ENCODE assay signal across 8 cellular contexts in the genomic region with DNA sequence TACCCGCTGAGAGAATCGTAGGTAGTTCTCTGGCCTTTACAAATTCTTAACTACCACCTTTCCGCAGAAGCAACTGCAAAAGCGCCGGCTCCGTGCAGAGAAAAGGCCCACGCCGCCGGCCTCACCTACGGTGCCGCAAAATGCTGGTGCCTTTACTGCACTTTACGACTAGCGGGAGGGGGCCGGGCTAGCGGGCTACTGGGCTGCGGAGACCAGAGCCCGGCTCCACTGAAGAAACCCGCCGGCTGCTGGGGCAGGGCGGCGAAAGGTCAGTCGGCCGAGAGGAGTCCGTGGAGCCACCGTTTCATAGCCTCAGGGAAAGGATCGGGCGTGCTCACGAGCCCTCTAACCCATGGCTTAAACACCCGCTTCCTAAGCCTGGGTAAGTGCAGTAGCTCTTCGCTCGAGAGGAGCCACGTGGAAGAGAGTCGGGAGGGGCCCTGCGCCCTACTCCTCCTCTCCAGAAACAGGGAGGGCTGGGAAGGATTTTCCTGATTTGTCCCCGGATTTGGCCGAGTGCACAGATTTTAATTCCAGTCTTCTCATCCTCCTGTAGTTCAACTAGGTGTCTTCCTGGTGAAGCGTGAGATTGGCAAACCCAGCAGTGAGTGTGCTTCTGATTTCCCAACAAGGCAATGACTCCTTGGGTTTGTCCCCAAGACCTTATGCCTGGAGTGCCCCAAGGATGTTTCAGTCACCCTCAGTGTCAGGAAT. TPM values are rescaled to one million over a fixed set of nuclear protein-coding genes. Genes with fewer than 3 reads are reported as not detected.
DNase-seq lines count a peak whose midpoint lies in the region; ATAC-seq and TF ChIP-seq lines count a peak whose summit lies in the region.

A gene with protein sequence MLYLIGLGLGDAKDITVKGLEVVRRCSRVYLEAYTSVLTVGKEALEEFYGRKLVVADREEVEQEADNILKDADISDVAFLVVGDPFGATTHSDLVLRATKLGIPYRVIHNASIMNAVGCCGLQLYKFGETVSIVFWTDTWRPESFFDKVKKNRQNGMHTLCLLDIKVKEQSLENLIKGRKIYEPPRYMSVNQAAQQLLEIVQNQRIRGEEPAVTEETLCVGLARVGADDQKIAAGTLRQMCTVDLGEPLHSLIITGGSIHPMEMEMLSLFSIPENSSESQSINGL (minus strand): TSS at position 105 of the 714 bp plus-strand sequence. CDS start 341 bp downstream, outside the sequence.

- H2AFZ ChIP-seq in hepatocyte, result peak within 1 kb of the TSS; percentile 85

- H3K4me3 ChIP-seq in astrocyte of the cerebellum (ENCODE audit: low read depth, low read length) (peak within 1 kb of the TSS; percentile 55), hepatocyte (peak within 1 kb of the TSS; percentile 72)

- peak; percentile 86 for ATAC-seq in GM18498 (IDR thresholded peaks at IDR 0.05; ENCODE audit: unreplicated experiment)
- ATAC-seq in HG02884 (IDR thresholded peaks at IDR 0.05; ENCODE audit: unreplicated experiment), result peak; percentile 67

- H3K4me2 ChIP-seq in hepatocyte, result peak within 1 kb of the TSS; percentile 89

- H3K27me3 ChIP-seq in hepatocyte, result no peaks in the 10 kb centered on the region

- H3K79me2 ChIP-seq in hepatocyte, result peaks cover 25% of the 10 kb centered on the region

- no peaks in the 10 kb centered on the region for H4K20me1 ChIP-seq in hepatocyte (ENCODE audit: insufficient read depth, poor library complexity, severe bottlenecking)

- H3K9me3 ChIP-seq in hepatocyte (ENCODE audit: low read depth), result no peaks in the 10 kb centered on the region

- in situ Hi-C loops in astrocyte of the cerebellum (cut with HindIII; ENCODE audit: low sequenced_read_pairs), result no loop called here

- H3K27ac ChIP-seq in hepatocyte, result peak within 1 kb of the TSS; percentile 88

- WGBS in hepatocyte (ENCODE audit: low lambda C conversion rate, missing lambda C conversion rate), result 1% methylated on average over 37 of the region's 37 CpGs

- no peaks in the 10 kb centered on the region for H3K9me2 ChIP-seq in hepatocyte (replicated peaks; ENCODE audit: insufficient read depth)

- peak; percentile 24 for DNase-seq in NCI-H187 treated with DMSO at 0.1 percent for 48 hours (lab: John Stamatoyannopoulos, UW)
- DNase-seq in T-helper 22 cell (ENCODE audit: low read depth), result peak; percentile 73
- peak; percentile 72 for DNase-seq in astrocyte of the cerebellum (ENCODE audit: low read depth)
- DNase-seq in hepatocyte (ENCODE audit: low spot score), result peak; percentile 93
- peak; percentile 78 for DNase-seq in renal cortical epithelial cell (ENCODE audit: low read depth)
- DNase-seq in cortex of kidney (lab: John Stamatoyannopoulos, UW), result no peak

- no peaks in the 10 kb centered on the region for H3K36me3 ChIP-seq in hepatocyte (replicated peaks; ENCODE audit: insufficient read depth, low read depth)

- TF ChIP-seq CTCF in astrocyte of the cerebellum (IDR thresholded peaks at IDR 0.05; ENCODE audit: low read depth, low read length, missing control alignments) (no peak), hepatocyte (IDR thresholded peaks at IDR 0.05; ENCODE audit: poor library complexity) (no peak)

- H3K4me1 ChIP-seq in hepatocyte (ENCODE audit: insufficient read depth), result peaks cover 12% of the 10 kb centered on the region

RNA-seq across cellular contexts. Expression of the gene that starts here (rescaled TPM):
- total RNA-seq in hepatocyte (35.7 and 42.4 TPM in 2 replicates), renal cortical epithelial cell (26.4 and 27.7 TPM in 2 replicates)
- polyA plus RNA-seq in hepatocyte, result 12.6 and 19.8 TPM in 2 replicates
